In genomic region chrX:153921070-153921469, GRCh38 we compare ENCODE assay signal across 24 cellular contexts. TPM values are rescaled to one million over a fixed set of nuclear protein-coding genes. Genes with fewer than 3 reads are reported as not detected.
DNase-seq lines count a peak whose midpoint lies in the region; TF ChIP-seq lines count a peak whose summit lies in the region.
"Had no signal": no experiment of that assay in that cellular context is flagged by ENCODE, and none has a peak within 500 bp of the region (broad histone marks: within the 10 kb centered on the region; RNA-seq: fewer than 3 reads in every experiment).

No MANE protein-coding gene starts in this region.

- peak overlapping the region; percentile 97 for H3K27ac ChIP-seq in left ventricle myocardium inferior (replicated peaks)
- no peak overlapping the region for H3K27ac ChIP-seq in coronary artery
- H3K27ac ChIP-seq in osteoblast (ENCODE audit: low read depth, low read length) = no peak overlapping the region
- H3K27ac ChIP-seq: colonic mucosa, gastrocnemius medialis, neural progenitor cell, prostate gland had no signal

- H3K4me2 ChIP-seq in osteoblast (ENCODE audit: insufficient read depth, low read length) = no peak overlapping the region
- H3K4me2 ChIP-seq: neural progenitor cell had no signal

- no peaks in the 10 kb centered on the region for H3K27me3 ChIP-seq in left ventricle myocardium inferior (ENCODE audit: low read depth)
- H3K27me3 ChIP-seq in osteoblast (ENCODE audit: insufficient read depth, low read length) = peaks cover 12% of the 10 kb centered on the region
- H3K27me3 ChIP-seq in MG63 = no peaks in the 10 kb centered on the region
- H3K27me3 ChIP-seq: gastrocnemius medialis had no signal

- intact Hi-C loops in left ventricle myocardium inferior (cut with micrococcal nuclease) = no loop called here
- intact Hi-C loops in cardiac septum (cut with DNase I) = no loop called here

- H3K4me3 ChIP-seq in left ventricle myocardium inferior (peak overlapping the region; percentile 43), coronary artery (peak overlapping the region; percentile 24), osteoblast (ENCODE audit: insufficient read depth, low read length) (no peak overlapping the region), MG63 (no peak overlapping the region)
- H3K4me3 ChIP-seq: colonic mucosa, gastrocnemius medialis, neural progenitor cell, prostate gland had no signal

- H3K36me3 ChIP-seq in left ventricle myocardium inferior = no peaks in the 10 kb centered on the region
- H3K36me3 ChIP-seq in osteoblast (ENCODE audit: insufficient read depth, low read length) = no peaks in the 10 kb centered on the region
- no peaks in the 10 kb centered on the region for H3K36me3 ChIP-seq in MG63
- H3K36me3 ChIP-seq: colonic mucosa, gastrocnemius medialis, neural progenitor cell, prostate gland had no signal

- H3K9me3 ChIP-seq in left ventricle myocardium inferior (replicated peaks) = no peaks in the 10 kb centered on the region
- no peaks in the 10 kb centered on the region for H3K9me3 ChIP-seq in osteoblast (ENCODE audit: low read depth, low read length)
- no peaks in the 10 kb centered on the region for H3K9me3 ChIP-seq in MG63
- H3K9me3 ChIP-seq: colonic mucosa, gastrocnemius medialis, prostate gland had no signal

- TF ChIP-seq CTCF in left ventricle myocardium inferior (IDR thresholded peaks at IDR 0.05; ENCODE audit: borderline replicate concordance) = no peak
- TF ChIP-seq CTCF in coronary artery (IDR thresholded peaks at IDR 0.05) = no peak
- no peak for TF ChIP-seq CTCF in osteoblast (IDR thresholded peaks at IDR 0.05; ENCODE audit: extremely low read depth, low read depth, low read length)

- no peaks in the 10 kb centered on the region for H3K79me2 ChIP-seq in osteoblast (ENCODE audit: insufficient read depth, low read length)

- DNase-seq in left ventricle myocardium inferior = no peak
- DNase-seq in cardiac septum (ENCODE audit: low spot score) = no peak
- DNase-seq in coronary artery (ENCODE audit: low spot score) = no peak
- DNase-seq in osteoblast (ENCODE audit: insufficient read length, low spot score, missing footprints) = peak; percentile 81
- DNase-seq in MG63 = no peak
- no peak for DNase-seq in C1 segment of cervical spinal cord (lab: John Stamatoyannopoulos, UW)
- DNase-seq in SKM-1 (lab: John Stamatoyannopoulos, UW; ENCODE audit: unreplicated experiment) = no peak
- DNase-seq: activated CD4-positive, alpha-beta T cell treated with anti-CD3 and anti-CD28 coated beads for 1 hour; activated naive CD4-positive, alpha-beta T cell treated with Interleukin-2 at 50 U/mL for 16 hours; activated T-cell treated with anti-CD3 and anti-CD28 coated beads, Interleukin-2, amount 50 U/mL, for 72 hours; amniotic stem cell; CD4-positive, alpha-beta memory T cell; colonic mucosa; DMS153; gastrocnemius medialis; NCI-H2081; NCI-H446; Right ventricle myocardium superior; stimulated activated CD4-positive, alpha-beta T cell treated with anti-CD3 and anti-CD28 coated beads, Interleukin-4, amount 100 ng/mL, for 1 hour; stimulated activated naive B cell treated with anti-CD40 and anti-IgM and Interleukin-4, amounts not matched to agents 10 μg/mL and 1 μg/mL and 100 μg/mL, for 72 hours had no signal

- peaks cover 48% of the 10 kb centered on the region for H3K4me1 ChIP-seq in left ventricle myocardium inferior
- no peaks in the 10 kb centered on the region for H3K4me1 ChIP-seq in osteoblast (ENCODE audit: insufficient read depth, low read length)
- H3K4me1 ChIP-seq: colonic mucosa, neural progenitor cell, prostate gland had no signal

- no peak overlapping the region for H2AFZ ChIP-seq in osteoblast (ENCODE audit: low read length)
- H2AFZ ChIP-seq: neural progenitor cell had no signal

- H4K20me1 ChIP-seq in osteoblast (ENCODE audit: insufficient read depth, low read length) = no peaks in the 10 kb centered on the region

RNA-seq across cellular contexts. Expression of gene ARHGAP4, which starts 5.0 kb away (rescaled TPM):
- total RNA-seq in left ventricle myocardium inferior (10.0 TPM), cardiac septum (22.9 TPM), osteoblast (0.88 and 1.4 TPM in 2 replicates)
- total RNA-seq in MG63 (2014; rRNA removed; shearing (Covaris generic); ENCODE audit: low replicate concordance) = 0.07 and 2.4 TPM in 2 replicates

RNA-seq across cellular contexts. Expression of gene NAA10, which starts 13.8 kb away (rescaled TPM):
- total RNA-seq in left ventricle myocardium inferior (67.1 TPM), cardiac septum (87.2 TPM), osteoblast (43.4 and 46.3 TPM in 2 replicates)
- total RNA-seq in MG63 (2014; rRNA removed; shearing (Covaris generic); ENCODE audit: low replicate concordance) = 205 and 325 TPM in 2 replicates

RNA-seq across cellular contexts. Expression of gene AVPR2, which starts 16.6 kb away (rescaled TPM):
- 3.1 TPM for total RNA-seq in left ventricle myocardium inferior
- total RNA-seq in cardiac septum = 3.3 TPM
- total RNA-seq in osteoblast = not detected in 2 replicates
- 0.27 TPM in 1 of 2 replicates, not detected in the other for total RNA-seq in MG63 (2014; rRNA removed; shearing (Covaris generic); ENCODE audit: low replicate concordance)
- total RNA-seq: activated T-cell treated with anti-CD3 and anti-CD28 coated beads, Interleukin-2, amount 50 U/mL, for 72 hours; bronchial epithelial cell; CD4-positive, alpha-beta memory T cell; temporal lobe had no signal

RNA-seq across cellular contexts. Expression of gene RENBP, which starts 23.4 kb away (rescaled TPM):
- total RNA-seq in left ventricle myocardium inferior (7.5 TPM), cardiac septum (8.6 TPM), osteoblast (6.5 TPM in 2 replicates)
- not detected in 2 replicates for total RNA-seq in MG63 (2014; rRNA removed; shearing (Covaris generic); ENCODE audit: low replicate concordance)

RNA-seq across cellular contexts. Expression of gene L1CAM, which starts 35.1 kb away (rescaled TPM):
- 4.0 TPM for total RNA-seq in left ventricle myocardium inferior
- total RNA-seq in cardiac septum = 1.5 TPM
- under 0.01 TPM in 2 replicates for total RNA-seq in osteoblast
- 0.30 TPM in 1 of 2 replicates, not detected in the other for total RNA-seq in MG63 (2014; rRNA removed; shearing (Covaris generic); ENCODE audit: low replicate concordance)

Comparison
In these comparisons a context has a peak if more than half of its experiments do, and no peak if none do; other contexts are left out.
1. H3K4me3 ChIP-seq: peak in left ventricle myocardium inferior (single experiment) and coronary artery (single experiment); none in osteoblast (single experiment) and MG63 (single experiment).